In the genomic region with DNA sequence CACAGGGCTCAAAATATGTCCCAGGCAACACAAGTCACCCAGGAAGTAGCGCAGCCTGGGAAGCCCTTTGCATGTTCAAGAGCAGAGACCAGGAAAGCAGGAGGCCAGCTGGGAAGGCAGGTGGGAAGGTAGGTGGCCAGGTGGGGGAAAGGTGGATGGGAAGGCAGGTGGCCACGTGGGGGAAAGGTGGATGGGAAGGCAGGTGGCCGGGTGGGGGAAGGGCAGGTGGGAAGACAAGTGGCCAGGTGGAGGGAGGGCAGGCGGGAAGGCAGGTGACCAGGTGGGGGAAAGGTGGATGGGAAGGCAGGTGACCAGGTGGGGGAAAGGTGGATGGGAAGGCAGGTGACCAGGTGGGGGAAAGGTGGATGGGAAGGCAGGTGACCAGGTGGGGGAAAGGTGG, we compare ENCODE assay signal across 7 cellular contexts.
DNase-seq lines count a peak whose midpoint lies in the region; ATAC-seq and TF ChIP-seq lines count a peak whose summit lies in the region.
"Not testable (repeated sequence)": the region's sequence is repeated elsewhere in the genome, so short reads cannot be mapped to it uniquely, and the experiment has no call there.

No MANE protein-coding gene starts in this region.

- H3K27me3 Mint-ChIP-seq in type B pancreatic cell: not testable (repeated sequence)

- not testable (repeated sequence) for ATAC-seq in sciatic nerve

- H3K4me3 ChIP-seq in HEK293 (ENCODE audit: low read depth, low read length); coronary artery: not testable (repeated sequence)

- peaks cover 33% of the 10 kb centered on the region for H3K36me3 Mint-ChIP-seq in type B pancreatic cell

- H3K9me3 Mint-ChIP-seq in type B pancreatic cell: not testable (repeated sequence)

- not testable (repeated sequence) for H3K36me3 ChIP-seq in HEK293 (ENCODE audit: control insufficient read depth in 2 of 2, insufficient read depth in 1 of 2, low read length in 2 of 2)

- not testable (repeated sequence) for H3K4me3 Mint-ChIP-seq in type B pancreatic cell

- not testable (repeated sequence) for H3K27ac ChIP-seq in HEK293 (ENCODE audit: extremely low read depth, low read depth, low read length); coronary artery

- POLR2A ChIA-PET in HEK293 (lab: Yijun Ruan, JAX): not testable (repeated sequence)

- DNase-seq in NCI-H69 (lab: John Stamatoyannopoulos, UW) (peak; percentile 40), coronary artery (ENCODE audit: low spot score) (peak; percentile 55), mesenteric fat pad (ENCODE audit: low spot score) (peak; percentile 41), sciatic nerve (ENCODE audit: low spot score) (peak; percentile 56), type B pancreatic cell (ENCODE audit: extremely low spot score, unreplicated experiment) (peak; percentile 44)
- DNase-seq in activated CD8-positive, alpha-beta memory T cell treated with anti-CD3 and anti-CD28 coated beads, Interleukin-2, amount 50 U/mL, for 48 hours: peak; percentile 42

- H3K4me1 Mint-ChIP-seq in type B pancreatic cell (ENCODE audit: unreplicated experiment): peaks cover 33% of the 10 kb centered on the region

- H3K4me1 ChIP-seq in HEK293 (ENCODE audit: control insufficient read depth, insufficient read depth, low read length): not testable (repeated sequence)

- TF ChIP-seq CTCF in HEK293 (tag by site-specific recombination; IDR thresholded peaks at IDR 0.05); coronary artery (IDR thresholded peaks at IDR 0.05); type B pancreatic cell (conservative IDR thresholded peaks at IDR 0.05): not testable (repeated sequence)

- H3K27ac Mint-ChIP-seq in type B pancreatic cell: peak overlapping the region; percentile 86

- intact Hi-C loops in sciatic nerve (cut with DNase I): loop anchor here (10.0 kb wide), 1 partner anchor 292 kb away; no protein-coding TSS in a partner anchor

- CTCF ChIA-PET in HEK293 (lab: Yijun Ruan, JAX): not testable (repeated sequence)

- not testable (repeated sequence) for H3K9me3 ChIP-seq in HEK293 (ENCODE audit: control insufficient read depth, insufficient read depth, low read depth, low read length)

TF ChIP-seq in HEK293, 187 proteins besides CTCF, POLR2A, EP300 and RAD21:
- TF ChIP-seq ZEB2 (tag by site-specific recombination; IDR thresholded peaks at IDR 0.05): 0 out of 2 replicates have a peak, but pooled peaks have one; percentile 50
